1 cellular context compared by ENCODE assay signal in genomic region chr4:144347116-144347515, GRCh38.
TF ChIP-seq lines count a peak whose summit lies in the region.

No MANE protein-coding gene starts in this region.

TF ChIP-seq in GM23338, 12 proteins besides CTCF, POLR2A, EP300 and RAD21 (continued from another document):
- TF ChIP-seq, protein P1, sequence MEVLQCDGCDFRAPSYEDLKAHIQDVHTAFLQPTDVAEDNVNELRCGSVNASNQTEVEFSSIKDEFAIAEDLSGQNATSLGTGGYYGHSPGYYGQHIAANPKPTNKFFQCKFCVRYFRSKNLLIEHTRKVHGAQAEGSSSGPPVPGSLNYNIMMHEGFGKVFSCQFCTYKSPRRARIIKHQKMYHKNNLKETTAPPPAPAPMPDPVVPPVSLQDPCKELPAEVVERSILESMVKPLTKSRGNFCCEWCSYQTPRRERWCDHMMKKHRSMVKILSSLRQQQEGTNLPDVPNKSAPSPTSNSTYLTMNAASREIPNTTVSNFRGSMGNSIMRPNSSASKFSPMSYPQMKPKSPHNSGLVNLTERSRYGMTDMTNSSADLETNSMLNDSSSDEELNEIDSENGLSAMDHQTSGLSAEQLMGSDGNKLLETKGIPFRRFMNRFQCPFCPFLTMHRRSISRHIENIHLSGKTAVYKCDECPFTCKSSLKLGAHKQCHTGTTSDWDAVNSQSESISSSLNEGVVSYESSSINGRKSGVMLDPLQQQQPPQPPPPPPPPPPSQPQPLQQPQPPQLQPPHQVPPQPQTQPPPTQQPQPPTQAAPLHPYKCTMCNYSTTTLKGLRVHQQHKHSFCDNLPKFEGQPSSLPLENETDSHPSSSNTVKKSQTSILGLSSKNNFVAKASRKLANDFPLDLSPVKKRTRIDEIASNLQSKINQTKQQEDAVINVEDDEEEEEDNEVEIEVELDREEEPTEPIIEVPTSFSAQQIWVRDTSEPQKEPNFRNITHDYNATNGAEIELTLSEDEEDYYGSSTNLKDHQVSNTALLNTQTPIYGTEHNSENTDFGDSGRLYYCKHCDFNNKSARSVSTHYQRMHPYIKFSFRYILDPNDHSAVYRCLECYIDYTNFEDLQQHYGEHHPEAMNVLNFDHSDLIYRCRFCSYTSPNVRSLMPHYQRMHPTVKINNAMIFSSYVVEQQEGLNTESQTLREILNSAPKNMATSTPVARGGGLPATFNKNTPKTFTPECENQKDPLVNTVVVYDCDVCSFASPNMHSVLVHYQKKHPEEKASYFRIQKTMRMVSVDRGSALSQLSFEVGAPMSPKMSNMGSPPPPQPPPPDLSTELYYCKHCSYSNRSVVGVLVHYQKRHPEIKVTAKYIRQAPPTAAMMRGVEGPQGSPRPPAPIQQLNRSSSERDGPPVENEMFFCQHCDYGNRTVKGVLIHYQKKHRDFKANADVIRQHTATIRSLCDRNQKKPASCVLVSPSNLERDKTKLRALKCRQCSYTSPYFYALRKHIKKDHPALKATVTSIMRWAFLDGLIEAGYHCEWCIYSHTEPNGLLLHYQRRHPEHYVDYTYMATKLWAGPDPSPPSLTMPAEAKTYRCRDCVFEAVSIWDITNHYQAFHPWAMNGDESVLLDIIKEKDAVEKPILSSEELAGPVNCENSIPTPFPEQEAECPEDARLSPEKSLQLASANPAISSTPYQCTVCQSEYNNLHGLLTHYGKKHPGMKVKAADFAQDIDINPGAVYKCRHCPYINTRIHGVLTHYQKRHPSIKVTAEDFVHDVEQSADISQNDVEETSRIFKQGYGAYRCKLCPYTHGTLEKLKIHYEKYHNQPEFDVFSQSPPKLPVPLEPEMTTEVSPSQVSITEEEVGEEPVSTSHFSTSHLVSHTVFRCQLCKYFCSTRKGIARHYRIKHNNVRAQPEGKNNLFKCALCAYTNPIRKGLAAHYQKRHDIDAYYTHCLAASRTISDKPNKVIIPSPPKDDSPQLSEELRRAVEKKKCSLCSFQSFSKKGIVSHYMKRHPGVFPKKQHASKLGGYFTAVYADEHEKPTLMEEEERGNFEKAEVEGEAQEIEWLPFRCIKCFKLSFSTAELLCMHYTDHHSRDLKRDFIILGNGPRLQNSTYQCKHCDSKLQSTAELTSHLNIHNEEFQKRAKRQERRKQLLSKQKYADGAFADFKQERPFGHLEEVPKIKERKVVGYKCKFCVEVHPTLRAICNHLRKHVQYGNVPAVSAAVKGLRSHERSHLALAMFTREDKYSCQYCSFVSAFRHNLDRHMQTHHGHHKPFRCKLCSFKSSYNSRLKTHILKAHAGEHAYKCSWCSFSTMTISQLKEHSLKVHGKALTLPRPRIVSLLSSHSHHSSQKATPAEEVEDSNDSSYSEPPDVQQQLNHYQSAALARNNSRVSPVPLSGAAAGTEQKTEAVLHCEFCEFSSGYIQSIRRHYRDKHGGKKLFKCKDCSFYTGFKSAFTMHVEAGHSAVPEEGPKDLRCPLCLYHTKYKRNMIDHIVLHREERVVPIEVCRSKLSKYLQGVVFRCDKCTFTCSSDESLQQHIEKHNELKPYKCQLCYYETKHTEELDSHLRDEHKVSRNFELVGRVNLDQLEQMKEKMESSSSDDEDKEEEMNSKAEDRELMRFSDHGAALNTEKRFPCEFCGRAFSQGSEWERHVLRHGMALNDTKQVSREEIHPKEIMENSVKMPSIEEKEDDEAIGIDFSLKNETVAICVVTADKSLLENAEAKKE (CRISPR knock-in tag; IDR thresholded peaks at IDR 0.05) = no peak
TF ChIP-seq in GM23338: peak in this region for 0.
